Comparison of ENCODE assay signal across 2 cellular contexts in genomic region chr4:165725352-165725751, GRCh38.
TF ChIP-seq lines count a peak whose summit lies in the region.

No MANE protein-coding gene starts in this region.

TF ChIP-seq in GM23338, 12 proteins besides CTCF, POLR2A, EP300 and RAD21 (continued from another document):
- TF ChIP-seq ZNF462 (CRISPR knock-in tag; IDR thresholded peaks at IDR 0.05) (no peak), ZNF331 (CRISPR knock-in tag; IDR thresholded peaks at IDR 0.05; ENCODE audit: low read depth) (no peak), REST (IDR thresholded peaks at IDR 0.05; ENCODE audit: unreplicated experiment) (no peak), POLR2AphosphoS5 (IDR thresholded peaks at IDR 0.05; ENCODE audit: low read depth) (no peak)

TF ChIP-seq in H1, 55 proteins besides CTCF, POLR2A, EP300 and RAD21 (continued from another document):
- TF ChIP-seq USF2 (IDR thresholded peaks at IDR 0.05; ENCODE audit: low read length) = no peak
- no peak for TF ChIP-seq CEBPB (IDR thresholded peaks at IDR 0.05; ENCODE audit: low read depth, low read length)
- no peak for TF ChIP-seq MAX (IDR thresholded peaks at IDR 0.05)
- no peak for TF ChIP-seq TBP (IDR thresholded peaks at IDR 0.05; ENCODE audit: low read depth, low read length)
- no peak for TF ChIP-seq SAP30 (IDR thresholded peaks at IDR 0.05; ENCODE audit: insufficient read depth, insufficient replicate concordance, low read length)
- no peak for TF ChIP-seq JUND (IDR thresholded peaks at IDR 0.05; ENCODE audit: low read length)
- no peak for TF ChIP-seq GABPA (IDR thresholded peaks at IDR 0.05; ENCODE audit: borderline replicate concordance, insufficient read depth, low read length)
- no peak for TF ChIP-seq YY1 (IDR thresholded peaks at IDR 0.05; ENCODE audit: low read depth, low read length)
- TF ChIP-seq CREB1 (IDR thresholded peaks at IDR 0.05) = no peak
- no peak for TF ChIP-seq ASH2L (IDR thresholded peaks at IDR 0.05; ENCODE audit: low read length)
- no peak for TF ChIP-seq TAF1 (IDR thresholded peaks at IDR 0.05; ENCODE audit: low read depth, low read length)
- TF ChIP-seq CHD1 (IDR thresholded peaks at IDR 0.05; ENCODE audit: low read depth, low read length) = no peak
- no peak for TF ChIP-seq JUN (IDR thresholded peaks at IDR 0.05; ENCODE audit: low read depth, low read length)
- TF ChIP-seq MAFK (IDR thresholded peaks at IDR 0.05; ENCODE audit: low read depth, low read length) = no peak
- TF ChIP-seq SIN3A (conservative IDR thresholded peaks at IDR 0.05 in 1 of 2, IDR thresholded peaks at IDR 0.05 in 1 of 2; ENCODE audit: low read depth in 1 of 2, low read length in 2 of 2) = no peak
